In the genomic region with DNA sequence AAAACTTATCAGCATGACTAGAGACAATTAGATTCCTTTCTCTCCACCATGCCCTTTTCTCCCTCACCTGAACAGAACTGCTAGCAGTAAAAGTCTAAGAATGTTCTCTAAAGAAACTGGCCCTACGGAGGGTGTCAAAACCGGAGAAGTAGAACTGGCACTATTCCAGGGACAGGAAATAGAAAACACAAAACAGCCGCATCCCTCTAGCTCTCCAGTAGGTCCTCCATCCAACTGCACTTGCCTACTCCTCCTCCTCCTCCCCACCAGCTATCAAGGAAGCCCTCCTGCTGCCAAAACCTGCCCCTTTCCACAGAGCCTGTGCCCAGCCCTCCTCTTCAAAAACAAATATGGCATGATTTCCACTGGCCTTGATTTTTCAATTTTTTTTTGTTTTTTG, we compare ENCODE assay signal across 28 cellular contexts.
"Had no signal": no experiment of that assay in that cellular context is flagged by ENCODE, and none has a peak within 500 bp of the region (broad histone marks: within the 10 kb centered on the region; RNA-seq: fewer than 3 reads in every experiment).

No MANE protein-coding gene starts in this region.

- DNase-seq: activated B cell treated with CpG ODN at 0.5 μM for 24 hours; activated CD4-positive, alpha-beta T cell treated with anti-CD3 and anti-CD28 coated beads for 48 hours; activated CD4-positive, alpha-beta T cell treated with anti-CD3 and anti-CD28 coated beads, Interleukin-2, amount 50 U/mL, for 1 hour; activated CD4-positive, alpha-beta T cell treated with anti-CD3 and anti-CD28 coated beads, Interleukin-2, amount 50 U/mL, for 48 hours; activated CD8-positive, alpha-beta memory T cell treated with anti-CD3 and anti-CD28 coated beads for 24 hours; activated CD8-positive, alpha-beta T cell treated with anti-CD3 and anti-CD28 coated beads for 36 hours; activated effector memory CD4-positive, alpha-beta T cell treated with Interleukin-2 at 50 U/mL for 16 hours; activated gamma-delta T cell treated with Interleukin-2 at 50 U/mL for 16 hours; activated naive CD4-positive, alpha-beta T cell treated with anti-CD3 and anti-CD28 coated beads, Interleukin-2, amount 50 U/mL, for 16 hours; activated naive CD4-positive, alpha-beta T cell treated with Interleukin-2 at 50 U/mL for 16 hours; activated T-cell treated with anti-CD3 and anti-CD28 coated beads, Interleukin-2, amount 50 U/mL, for 4 hours; amniotic stem cell; anterior cingulate cortex; body of pancreas; caudate nucleus; colonic mucosa; dorsolateral prefrontal cortex; effector memory CD4-positive, alpha-beta T cell; endodermal cell; foreskin fibroblast; heart left ventricle; T-helper 17 cell; T1000 had no signal

- H3K27ac Mint-ChIP-seq: activated B cell treated with CpG ODN at 0.5 μM for 24 hours; activated CD8-positive, alpha-beta T cell treated with anti-CD3 and anti-CD28 coated beads for 36 hours; activated naive CD8-positive, alpha-beta T cell; activated T-helper 17 cell treated with anti-CD3 and anti-CD28 coated beads, Interleukin-2, amount 50 U/mL, for 72 hours; endodermal cell; T-helper 17 cell; T-helper 2 cell treated with Interferon-gamma antibody and Interleukin-4, amounts not matched to agents 5 μg/mL and 100 μg/mL, for 36 hours had no signal

- H3K4me3 Mint-ChIP-seq: activated B cell treated with CpG ODN at 0.5 μM for 24 hours; activated CD8-positive, alpha-beta T cell treated with anti-CD3 and anti-CD28 coated beads for 36 hours; activated naive CD8-positive, alpha-beta T cell; activated T-cell treated with anti-CD3 and anti-CD28 coated beads, Interleukin-2, amount 50 U/mL, for 4 hours; activated T-helper 17 cell treated with anti-CD3 and anti-CD28 coated beads, Interleukin-2, amount 50 U/mL, for 72 hours; endodermal cell; T-helper 17 cell; T-helper 2 cell treated with Interferon-gamma antibody and Interleukin-4, amounts not matched to agents 5 μg/mL and 100 μg/mL, for 36 hours had no signal

- H3K4me1 Mint-ChIP-seq: activated B cell treated with CpG ODN at 0.5 μM for 24 hours; activated T-helper 17 cell treated with anti-CD3 and anti-CD28 coated beads, Interleukin-2, amount 50 U/mL, for 72 hours; endodermal cell; T-helper 17 cell had no signal

- H3K27me3 Mint-ChIP-seq: activated B cell treated with CpG ODN at 0.5 μM for 24 hours; activated CD8-positive, alpha-beta T cell treated with anti-CD3 and anti-CD28 coated beads for 36 hours; activated naive CD8-positive, alpha-beta T cell; activated T-helper 17 cell treated with anti-CD3 and anti-CD28 coated beads, Interleukin-2, amount 50 U/mL, for 72 hours; T-helper 17 cell had no signal

- H3K9me3 Mint-ChIP-seq: activated B cell treated with CpG ODN at 0.5 μM for 24 hours; activated CD8-positive, alpha-beta T cell treated with anti-CD3 and anti-CD28 coated beads for 36 hours; activated T-cell treated with anti-CD3 and anti-CD28 coated beads, Interleukin-2, amount 50 U/mL, for 4 hours; activated T-helper 17 cell treated with anti-CD3 and anti-CD28 coated beads, Interleukin-2, amount 50 U/mL, for 72 hours; T-helper 2 cell treated with Interferon-gamma antibody and Interleukin-4, amounts not matched to agents 5 μg/mL and 100 μg/mL, for 36 hours had no signal

- H3K4me3 ChIP-seq: body of pancreas, colonic mucosa, dorsolateral prefrontal cortex, heart left ventricle had no signal

- ATAC-seq: activated CD4-positive, CD25-positive, alpha-beta regulatory T cell treated with anti-CD3 and anti-CD28 coated beads, Interleukin-2, amount 50 U/mL, for 24 hours; activated CD8-positive, alpha-beta T cell treated with anti-CD3 and anti-CD28 coated beads for 36 hours; activated T-cell treated with anti-CD3 and anti-CD28 coated beads, Interleukin-2, amount 50 U/mL, for 4 hours; activated T-helper 17 cell treated with anti-CD3 and anti-CD28 coated beads, Interleukin-2, amount 50 U/mL, for 72 hours; body of pancreas; esophagus mucosa; heart left ventricle; T-helper 17 cell had no signal
